ENCODE assay signal across 8 cellular contexts in genomic region chr14:21383848-21384493, GRCh38. TPM values are rescaled to one million over a fixed set of nuclear protein-coding genes. Genes with fewer than 3 reads are reported as not detected.
DNase-seq lines count a peak whose midpoint lies in the region; ATAC-seq and TF ChIP-seq lines count a peak whose summit lies in the region.

SUPT16H (minus strand) TSS chr14:21384019; CDS start chr14:21383927, 92 bp downstream.

- H3K79me2 ChIP-seq in fibroblast of lung (ENCODE audit: control insufficient read depth, insufficient read depth, low read length), result peaks cover 47% of the 10 kb centered on the region

- POLR2A ChIA-PET in RWPE1 (lab: Yijun Ruan, JAX; ENCODE audit: low non-redundant PET), result interaction anchor here (0.6 kb wide), 1 partner anchor 88 kb away, joined by 3 read pairs; no protein-coding TSS in a partner anchor
- POLR2A ChIA-PET in naive thymus-derived CD8-positive, alpha-beta T cell (lab: Charles Lee), result interaction anchor here (0.5 to 1.6 kb wide), 11 partner anchors 9 to 1444 kb away, joined by 3 to 14 read pairs (median 3); partner anchors contain the start of genes CHD8, HNRNPC, RAB2B and TOX4

- H3K4me3 ChIP-seq in LNCaP clone FGC (ENCODE audit: low read depth, low read length) (peak within 1 kb of the TSS; percentile 97), fibroblast of lung (replicated peaks in 1 of 4; ENCODE audit: control extremely low read depth in 1 of 4, insufficient read depth in 1 of 4, low read depth in 3 of 4, low read length in 4 of 4) (peak within 1 kb of the TSS; percentile 63 to 97 (median 76))

- H3K9me3 Mint-ChIP-seq in activated T-helper 17 cell treated with anti-CD3 and anti-CD28 coated beads, Interleukin-2, amount 50 U/mL, for 72 hours, result no peaks in the 10 kb centered on the region
- no peaks in the 10 kb centered on the region for H3K9me3 Mint-ChIP-seq in naive thymus-derived CD8-positive, alpha-beta T cell

- H3K36me3 ChIP-seq in fibroblast of lung (ENCODE audit: control insufficient read depth, insufficient read depth, low read length), result peaks cover 8% of the 10 kb centered on the region

- H3K27me3 Mint-ChIP-seq in activated T-helper 17 cell treated with anti-CD3 and anti-CD28 coated beads, Interleukin-2, amount 50 U/mL, for 72 hours, result no peaks in the 10 kb centered on the region
- no peaks in the 10 kb centered on the region for H3K27me3 Mint-ChIP-seq in naive thymus-derived CD8-positive, alpha-beta T cell

- peak within 1 kb of the TSS; percentile 71 for H2AFZ ChIP-seq in fibroblast of lung (ENCODE audit: low read length)

- peaks cover 5% of the 10 kb centered on the region for H3K4me1 ChIP-seq in fibroblast of lung (ENCODE audit: control insufficient read depth, extremely low read depth, insufficient read depth, low read length)

- H3K4me2 ChIP-seq in fibroblast of lung (ENCODE audit: extremely low read depth, insufficient read depth, low read length), result peak within 1 kb of the TSS; percentile 89

- H3K9ac ChIP-seq in fibroblast of lung (ENCODE audit: insufficient read depth, low read length), result peak within 1 kb of the TSS; percentile 86

- peaks cover 12% of the 10 kb centered on the region for H3K4me1 Mint-ChIP-seq in activated T-helper 17 cell treated with anti-CD3 and anti-CD28 coated beads, Interleukin-2, amount 50 U/mL, for 72 hours
- peaks cover 16 to 48% (median 42%) of the 10 kb centered on the region in 4 donors for H3K4me1 Mint-ChIP-seq in naive thymus-derived CD8-positive, alpha-beta T cell

- H3K4me3 Mint-ChIP-seq in activated T-helper 17 cell treated with anti-CD3 and anti-CD28 coated beads, Interleukin-2, amount 50 U/mL, for 72 hours, result peak within 1 kb of the TSS; percentile 97
- peak within 1 kb of the TSS; percentile 94 to 100 (median 98) for H3K4me3 Mint-ChIP-seq in naive thymus-derived CD8-positive, alpha-beta T cell

- CTCF ChIA-PET in RWPE1 (lab: Yijun Ruan, JAX), result interaction anchor here (0.5 kb wide), 1 partner anchor 1046 kb away, joined by 9 read pairs; no protein-coding TSS in a partner anchor

- peaks cover 94% of the 10 kb centered on the region for H3K36me3 Mint-ChIP-seq in activated T-helper 17 cell treated with anti-CD3 and anti-CD28 coated beads, Interleukin-2, amount 50 U/mL, for 72 hours (ENCODE audit: low read depth)
- H3K36me3 Mint-ChIP-seq in naive thymus-derived CD8-positive, alpha-beta T cell, result peaks cover 0 to 14% (median 4%) of the 10 kb centered on the region in 3 donors

- peak within 1 kb of the TSS; percentile 98 for H3K27ac Mint-ChIP-seq in activated T-helper 17 cell treated with anti-CD3 and anti-CD28 coated beads, Interleukin-2, amount 50 U/mL, for 72 hours
- H3K27ac Mint-ChIP-seq in naive thymus-derived CD8-positive, alpha-beta T cell, result peak within 1 kb of the TSS; percentile 97 to 100 (median 99)

- H3K27me3 ChIP-seq in fibroblast of lung (ENCODE audit: control insufficient read depth, insufficient read depth, low read length), result no peaks in the 10 kb centered on the region

- H3K27ac ChIP-seq in RWPE1 (peak within 1 kb of the TSS; percentile 91), fibroblast of lung (ENCODE audit: insufficient read depth, low read length) (peak within 1 kb of the TSS; percentile 88)

- TF ChIP-seq CTCF in LNCaP clone FGC (IDR thresholded peaks at IDR 0.05; ENCODE audit: control insufficient read depth, extremely low read depth, insufficient read depth) (no peak), RWPE1 (conservative IDR thresholded peaks at IDR 0.05; ENCODE audit: low read depth) (no peak), fibroblast of lung (conservative IDR thresholded peaks at IDR 0.05 in 1 of 2, IDR thresholded peaks at IDR 0.05 in 1 of 2; ENCODE audit: low read depth in 1 of 2, low read length in 2 of 2) (no peak)

- DNase-seq in Daoy (ENCODE audit: low read depth) (peak; percentile 98), GOT3 (lab: John Stamatoyannopoulos, UW) (peak; percentile 66), LNCaP clone FGC (ENCODE audit: low read depth) (peak; percentile 80), RWPE1 (ENCODE audit: low spot score) (peak; percentile 88), fibroblast of lung (ENCODE audit: low read depth in 2 of 2) (peak; percentile 95)
- DNase-seq in naive thymus-derived CD8-positive, alpha-beta T cell, result peak; percentile 83 to 94 (median 88)
- peak; percentile 82 to 93 (median 87) for DNase-seq in stimulated activated naive CD4-positive, alpha-beta T cell (lab: John Stamatoyannopoulos, UW)

- no peaks in the 10 kb centered on the region for H3K9me3 ChIP-seq in fibroblast of lung (ENCODE audit: control insufficient read depth, insufficient read depth, low read depth, low read length)

- no peaks in the 10 kb centered on the region for H4K20me1 ChIP-seq in fibroblast of lung (ENCODE audit: control insufficient read depth, extremely low read depth, insufficient read depth, low read length)

- peak; percentile 93 for ATAC-seq in activated T-helper 17 cell treated with anti-CD3 and anti-CD28 coated beads, Interleukin-2, amount 50 U/mL, for 72 hours (replicated peaks)
- ATAC-seq in naive thymus-derived CD8-positive, alpha-beta T cell, result peak; percentile 90 to 92

RNA-seq across cellular contexts. Expression of gene SUPT16H, which starts in this region (rescaled TPM):
- total RNA-seq in Daoy (2014; rRNA removed; shearing (Covaris generic)), result 196 and 201 TPM in 2 replicates
- 100 to 1,000 TPM; 120 to 176 TPM for total RNA-seq in activated T-helper 17 cell treated with anti-CD3 and anti-CD28 coated beads, Interleukin-2, amount 50 U/mL, for 72 hours
- 66.1 and 69.6 TPM in 2 replicates for total RNA-seq in fibroblast of lung
- polyA plus RNA-seq in fibroblast of lung, result 58.7 and 83.2 TPM in 2 replicates
- 53.7 and 78.7 TPM in 2 replicates for polyA plus RNA-seq in fibroblast of lung (2012)
- 24.6 and 51.8 TPM in 2 replicates for polyA minus RNA-seq in fibroblast of lung (ENCODE audit: low replicate concordance)
- 10 to 100 TPM; 89.4 to 98.1 TPM for total RNA-seq in naive thymus-derived CD8-positive, alpha-beta T cell
- 10 to 100 TPM; 66.8 to 72.3 (median 70.2) TPM for polyA plus RNA-seq in naive thymus-derived CD8-positive, alpha-beta T cell

Comparison
In these comparisons a context has a peak if more than half of its experiments do, and no peak if none do; other contexts are left out.
1. Peak in every context shown above with its lines: DNase-seq, ATAC-seq, H3K4me3 ChIP-seq and H3K27ac ChIP-seq.